Comparison of ENCODE assay signal across 8 cellular contexts in genomic region chr6:21596379-21597242, GRCh38. TPM values are rescaled to one million over a fixed set of nuclear protein-coding genes. Genes with fewer than 3 reads are reported as not detected.
DNase-seq lines count a peak whose midpoint lies in the region; ATAC-seq and TF ChIP-seq lines count a peak whose summit lies in the region.

No MANE protein-coding gene starts in this region.

- peak overlapping the region; percentile 78 for H3K9ac ChIP-seq in fibroblast of lung (ENCODE audit: insufficient read depth, low read length)

- H3K9me3 ChIP-seq in fibroblast of lung (ENCODE audit: control insufficient read depth, insufficient read depth, low read depth, low read length) (no peaks in the 10 kb centered on the region), muscle layer of duodenum (ENCODE audit: control insufficient read depth in 1 of 2, low read length in 2 of 2) (no peaks in the 10 kb centered on the region)

- peaks cover 0 to 2% (median 0%) of the 10 kb centered on the region in 7 donors for H3K9me3 Mint-ChIP-seq in CD14-positive monocyte
- no peaks in the 10 kb centered on the region for H3K9me3 Mint-ChIP-seq in activated CD8-positive, alpha-beta memory T cell treated with anti-CD3 and anti-CD28 coated beads, Interleukin-2, amount 10 ng/mL, durations not matched to agents 7 days and 5 days (ENCODE audit: low read depth)

- H3K4me1 ChIP-seq in fibroblast of lung (ENCODE audit: control insufficient read depth, extremely low read depth, insufficient read depth, low read length) (no peaks in the 10 kb centered on the region), muscle layer of duodenum (ENCODE audit: control insufficient read depth in 1 of 2, insufficient read depth in 2 of 2, low read length in 2 of 2) (peaks cover 8 to 12% of the 10 kb centered on the region in 2 donors)

- peak overlapping the region; percentile 97 for H3K4me2 ChIP-seq in fibroblast of lung (ENCODE audit: extremely low read depth, insufficient read depth, low read length)

- ATAC-seq in activated CD8-positive, alpha-beta memory T cell treated with anti-CD3 and anti-CD28 coated beads, Interleukin-2, amount 10 ng/mL, durations not matched to agents 7 days and 5 days, result no peak
- ATAC-seq in HG02870 (IDR thresholded peaks at IDR 0.05; ENCODE audit: unreplicated experiment), result no peak

- peak overlapping the region; percentile 99 for H3K4me3 Mint-ChIP-seq in CD14-positive monocyte
- H3K4me3 Mint-ChIP-seq in activated CD8-positive, alpha-beta memory T cell treated with anti-CD3 and anti-CD28 coated beads, Interleukin-2, amount 10 ng/mL, durations not matched to agents 7 days and 5 days, result peak overlapping the region; percentile 74

- peaks cover 17% of the 10 kb centered on the region for H3K4me1 Mint-ChIP-seq in CD14-positive monocyte
- peaks cover 19% of the 10 kb centered on the region for H3K4me1 Mint-ChIP-seq in activated CD8-positive, alpha-beta memory T cell treated with anti-CD3 and anti-CD28 coated beads, Interleukin-2, amount 10 ng/mL, durations not matched to agents 7 days and 5 days

- no peak overlapping the region for H2AFZ ChIP-seq in fibroblast of lung (ENCODE audit: low read length)

- H3K4me3 ChIP-seq in fibroblast of lung (replicated peaks in 1 of 4; ENCODE audit: control extremely low read depth in 1 of 4, insufficient read depth in 1 of 4, low read depth in 3 of 4, low read length in 4 of 4) (peak overlapping the region; percentile 68 to 95 (median 78)), muscle layer of duodenum (ENCODE audit: low read depth in 1 of 2, low read length in 2 of 2) (peak overlapping the region; percentile 77)

- H3K79me2 ChIP-seq in fibroblast of lung (ENCODE audit: control insufficient read depth, insufficient read depth, low read length), result peaks cover 18% of the 10 kb centered on the region

- peaks cover 0 to 12% of the 10 kb centered on the region in 2 donors for H3K36me3 Mint-ChIP-seq in CD14-positive monocyte
- H3K36me3 Mint-ChIP-seq in activated CD8-positive, alpha-beta memory T cell treated with anti-CD3 and anti-CD28 coated beads, Interleukin-2, amount 10 ng/mL, durations not matched to agents 7 days and 5 days, result no peaks in the 10 kb centered on the region

- peak overlapping the region; percentile 87 for H3K27ac ChIP-seq in fibroblast of lung (ENCODE audit: insufficient read depth, low read length)
- peak overlapping the region; percentile 85 for H3K27ac ChIP-seq in muscle layer of duodenum (ENCODE audit: low read length)

- H3K27me3 Mint-ChIP-seq in CD14-positive monocyte (ENCODE audit: low read depth in 3 of 3), result peaks cover 1 to 2% (median 2%) of the 10 kb centered on the region in 3 donors
- peaks cover 49% of the 10 kb centered on the region for H3K27me3 Mint-ChIP-seq in activated CD8-positive, alpha-beta memory T cell treated with anti-CD3 and anti-CD28 coated beads, Interleukin-2, amount 10 ng/mL, durations not matched to agents 7 days and 5 days

- H3K27me3 ChIP-seq in fibroblast of lung (ENCODE audit: control insufficient read depth, insufficient read depth, low read length), result no peaks in the 10 kb centered on the region
- H3K27me3 ChIP-seq in muscle layer of duodenum (ENCODE audit: low read depth, low read length), result no peaks in the 10 kb centered on the region

- intact Hi-C loops in CD14-positive monocyte (cut with micrococcal nuclease), result loop anchor here (10.0 kb wide), 3 partner anchors 258 to 1392 kb away; no protein-coding TSS in a partner anchor

- peak overlapping the region; percentile 82 to 96 (median 92) for H3K27ac Mint-ChIP-seq in CD14-positive monocyte
- peak overlapping the region; percentile 34 for H3K27ac Mint-ChIP-seq in activated CD8-positive, alpha-beta memory T cell treated with anti-CD3 and anti-CD28 coated beads, Interleukin-2, amount 10 ng/mL, durations not matched to agents 7 days and 5 days

- no peaks in the 10 kb centered on the region for H4K20me1 ChIP-seq in fibroblast of lung (ENCODE audit: control insufficient read depth, extremely low read depth, insufficient read depth, low read length)

- TF ChIP-seq CTCF in CD14-positive monocyte (IDR thresholded peaks at IDR 0.05), result peak; percentile 80
- peak in 1 of 2 donors; percentile 37 for TF ChIP-seq CTCF in fibroblast of lung (conservative IDR thresholded peaks at IDR 0.05 in 1 of 2, IDR thresholded peaks at IDR 0.05 in 1 of 2; ENCODE audit: low read depth in 1 of 2, low read length in 2 of 2)

- H3K36me3 ChIP-seq in fibroblast of lung (ENCODE audit: control insufficient read depth, insufficient read depth, low read length), result no peaks in the 10 kb centered on the region
- H3K36me3 ChIP-seq in muscle layer of duodenum (ENCODE audit: control insufficient read depth in 1 of 2, insufficient read depth in 2 of 2, low read length in 2 of 2), result no peaks in the 10 kb centered on the region

- CTCF ChIA-PET in activated CD8-positive, alpha-beta memory T cell treated with anti-CD3 and anti-CD28 coated beads, Interleukin-2, amount 10 ng/mL, durations not matched to agents 7 days and 5 days (lab: Charles Lee), result interaction anchor here (0.6 to 1.1 kb wide), 3 partner anchors 9 to 802 kb away, joined by 3 to 5 read pairs (median 3); no protein-coding TSS in a partner anchor

- DNase-seq in CD14-positive monocyte (ENCODE audit: low spot score) (no peak), GM19240 (ENCODE audit: insufficient read length, low spot score) (peak; percentile 27), NCI-H2171 treated with DMSO at 0.1 percent for 48 hours (lab: John Stamatoyannopoulos, UW) (peak; percentile 84), fibroblast of lung (ENCODE audit: low read depth in 2 of 2) (peak; percentile 69 to 77), ureter (ENCODE audit: low spot score) (peak; percentile 54)
- peak; percentile 41 for DNase-seq in activated CD8-positive, alpha-beta memory T cell treated with anti-CD3 and anti-CD28 coated beads, Interleukin-2, amount 10 ng/mL, durations not matched to agents 7 days and 5 days

RNA-seq across cellular contexts. Expression of gene SOX4, which starts 3.1 kb away (rescaled TPM):
- 1 to 10 TPM; 2.2 to 2.5 TPM for polyA plus RNA-seq in CD14-positive monocyte
- total RNA-seq in activated CD8-positive, alpha-beta memory T cell treated with anti-CD3 and anti-CD28 coated beads, Interleukin-2, amount 10 ng/mL, durations not matched to agents 7 days and 5 days, result 10 to 100 TPM in 1 of 2 experiments, under 1 TPM in 1; 0.76 to 10.4 TPM
- total RNA-seq in fibroblast of lung, result 38.1 and 41.9 TPM in 2 replicates
- 5.1 and 6.5 TPM in 2 replicates for polyA plus RNA-seq in fibroblast of lung
- polyA plus RNA-seq in fibroblast of lung (2012), result 8.2 and 9.9 TPM in 2 replicates
- 1.8 and 2.7 TPM in 2 replicates for polyA minus RNA-seq in fibroblast of lung (ENCODE audit: low replicate concordance)
- total RNA-seq in ureter, result 30.3 TPM
